1 cellular context compared by ENCODE assay signal in genomic region chr6:107532707-107533106, GRCh38.
TF ChIP-seq lines count a peak whose summit lies in the region.

No MANE protein-coding gene starts in this region.

TF ChIP-seq in WTC11, 78 proteins besides CTCF, POLR2A, EP300 and RAD21 (continued from another document):
- TF ChIP-seq ATF2 (CRISPR knock-in tag; IDR thresholded peaks at IDR 0.05; ENCODE audit: borderline replicate concordance, low read depth) (no peak), TP53 (CRISPR knock-in tag; IDR thresholded peaks at IDR 0.05) (no peak), EMX1 (CRISPR knock-in tag; IDR thresholded peaks at IDR 0.05) (no peak)
